Comparison of ENCODE assay signal across 18 cellular contexts in genomic region chr1:237183963-237184540, GRCh38.
"Had no signal": no experiment of that assay in that cellular context is flagged by ENCODE, and none has a peak within 500 bp of the region (broad histone marks: within the 10 kb centered on the region; RNA-seq: fewer than 3 reads in every experiment).

No MANE protein-coding gene starts in this region.

- H3K4me3 ChIP-seq: thoracic aorta had no signal

- H3K36me3 Mint-ChIP-seq: natural killer cell treated with Interleukin-12 subunit alpha and Interleukin-12 subunit beta and Interleukin-15 and Interleukin-18, amount 100 ng/mL, for 72 hours had no signal

- FAIRE-seq: islet of Langerhans had no signal

- H3K27ac ChIP-seq: epithelial cell of prostate, thoracic aorta had no signal

- H3K4me3 Mint-ChIP-seq: activated naive CD4-positive, alpha-beta T cell treated with anti-CD3 and anti-CD28 coated beads for 36 hours; activated naive CD8-positive, alpha-beta T cell treated with anti-CD3 and anti-CD28 coated beads, Interleukin-2, amount 50 U/mL, for 24 hours; activated T-helper 17 cell treated with anti-CD3 and anti-CD28 coated beads, Interleukin-2, amount 50 U/mL, for 72 hours; effector memory CD8-positive, alpha-beta T cell; natural killer cell treated with Interleukin-12 subunit alpha and Interleukin-12 subunit beta and Interleukin-15 and Interleukin-18, amount 100 ng/mL, for 72 hours; stimulated activated naive CD8-positive, alpha-beta T cell treated with anti-CD3 and anti-CD28 coated beads, Interleukin-15, amount 100 ng/mL, for 72 hours had no signal

- H3K4me1 Mint-ChIP-seq: activated naive CD8-positive, alpha-beta T cell treated with anti-CD3 and anti-CD28 coated beads, Interleukin-2, amount 50 U/mL, for 24 hours; activated T-helper 17 cell treated with anti-CD3 and anti-CD28 coated beads, Interleukin-2, amount 50 U/mL, for 72 hours; stimulated activated naive CD8-positive, alpha-beta T cell treated with anti-CD3 and anti-CD28 coated beads, Interleukin-15, amount 100 ng/mL, for 72 hours had no signal

- H3K9me3 ChIP-seq: thoracic aorta had no signal

- H3K9me3 Mint-ChIP-seq: activated naive CD4-positive, alpha-beta T cell treated with anti-CD3 and anti-CD28 coated beads for 36 hours; activated naive CD8-positive, alpha-beta T cell treated with anti-CD3 and anti-CD28 coated beads, Interleukin-2, amount 50 U/mL, for 24 hours; activated T-helper 17 cell treated with anti-CD3 and anti-CD28 coated beads, Interleukin-2, amount 50 U/mL, for 72 hours; effector memory CD8-positive, alpha-beta T cell; stimulated activated naive CD8-positive, alpha-beta T cell treated with anti-CD3 and anti-CD28 coated beads, Interleukin-15, amount 100 ng/mL, for 72 hours had no signal

- H3K27ac Mint-ChIP-seq: activated naive CD4-positive, alpha-beta T cell treated with anti-CD3 and anti-CD28 coated beads for 36 hours; activated naive CD8-positive, alpha-beta T cell treated with anti-CD3 and anti-CD28 coated beads, Interleukin-2, amount 50 U/mL, for 24 hours; activated T-helper 17 cell treated with anti-CD3 and anti-CD28 coated beads, Interleukin-2, amount 50 U/mL, for 72 hours; effector memory CD8-positive, alpha-beta T cell; natural killer cell treated with Interleukin-12 subunit alpha and Interleukin-12 subunit beta and Interleukin-15 and Interleukin-18, amount 100 ng/mL, for 72 hours; progenitor cell of endocrine pancreas; stimulated activated naive CD8-positive, alpha-beta T cell treated with anti-CD3 and anti-CD28 coated beads, Interleukin-15, amount 100 ng/mL, for 72 hours had no signal

- ATAC-seq: activated naive CD8-positive, alpha-beta T cell treated with anti-CD3 and anti-CD28 coated beads, Interleukin-2, amount 50 U/mL, for 24 hours; activated T-helper 17 cell treated with anti-CD3 and anti-CD28 coated beads, Interleukin-2, amount 50 U/mL, for 72 hours; effector memory CD8-positive, alpha-beta T cell; left lobe of liver; natural killer cell treated with Interleukin-12 subunit alpha and Interleukin-12 subunit beta and Interleukin-15 and Interleukin-18, amount 100 ng/mL, for 72 hours; sciatic nerve; stimulated activated naive CD8-positive, alpha-beta T cell treated with anti-CD3 and anti-CD28 coated beads, Interleukin-15, amount 100 ng/mL, for 72 hours had no signal

- DNase-seq: activated CD4-positive, CD25-positive, alpha-beta regulatory T cell treated with anti-CD3 and anti-CD28 coated beads, Interleukin-2, amount 50 U/mL, for 72 hours; activated naive CD4-positive, alpha-beta T cell treated with anti-CD3 and anti-CD28 coated beads for 36 hours; activated naive CD8-positive, alpha-beta T cell treated with anti-CD3 and anti-CD28 coated beads, Interleukin-2, amount 50 U/mL, for 24 hours; activated T-cell treated with anti-CD3 and anti-CD28 coated beads for 4 hours; aorta; dermis blood vessel endothelial cell; effector memory CD8-positive, alpha-beta T cell; foreskin melanocyte; nucleus accumbens; stimulated activated naive CD8-positive, alpha-beta T cell treated with anti-CD3 and anti-CD28 coated beads, Interleukin-15, amount 100 ng/mL, for 72 hours had no signal

- H3K27me3 Mint-ChIP-seq: progenitor cell of endocrine pancreas had no signal

- H3K36me3 ChIP-seq: thoracic aorta had no signal
